In genomic region chr5:167295686-167296015, GRCh38 we compare ENCODE assay signal across 15 cellular contexts.
DNase-seq lines count a peak whose midpoint lies in the region; FAIRE-seq and TF ChIP-seq lines count a peak whose summit lies in the region.
"Had no signal": no experiment of that assay in that cellular context is flagged by ENCODE, and none has a peak within 500 bp of the region (broad histone marks: within the 10 kb centered on the region; RNA-seq: fewer than 3 reads in every experiment).

No MANE protein-coding gene starts in this region.

- H3K4me2 ChIP-seq in PC-9 (peak overlapping the region; percentile 76), H1 (ENCODE audit: insufficient read depth in 1 of 2, low read depth in 2 of 2, low read length in 2 of 2) (no peak overlapping the region; a peak in 1 of 4 replicates)

- CTCF ChIA-PET in PC-9 (lab: Charles Lee), result no interaction called here
- CTCF ChIA-PET in H1 (lab: Charles Lee; ENCODE audit: partially characterized antibody), result interaction anchor here (1.3 kb wide), 1 partner anchor 12 kb away, joined by 3 read pairs; no protein-coding TSS in a partner anchor
- CTCF ChIA-PET in activated CD4-positive, alpha-beta T cell treated with anti-CD3 and anti-CD28 coated beads, Interleukin-2, amount 10 ng/mL, durations not matched to agents 7 days and 5 days (lab: Charles Lee), result no interaction called here
- CTCF ChIA-PET in Caco-2 (lab: Charles Lee), result no interaction called here

- no peak overlapping the region for H3K14ac ChIP-seq in H1 (ENCODE audit: insufficient read length)

- TF ChIP-seq CTCF in BE2C (IDR thresholded peaks at IDR 0.05; ENCODE audit: low read depth, low read length) (no peak), PC-9 (conservative IDR thresholded peaks at IDR 0.05) (no peak), H1 (IDR thresholded peaks at IDR 0.05; ENCODE audit: control extremely low read depth in 1 of 3, insufficient read depth in 1 of 3, low read depth in 1 of 3, low read length in 3 of 3) (no peak), Caco-2 (IDR thresholded peaks at IDR 0.05; ENCODE audit: insufficient read depth in 1 of 2, low read depth in 1 of 2, low read length in 1 of 2, severe bottlenecking in 1 of 2, unreplicated experiment in 1 of 2) (no peak)

- H3K56ac ChIP-seq in H1 (replicated peaks; ENCODE audit: insufficient read length, low read depth, low read length), result no peak overlapping the region

- no peak overlapping the region for H2BK20ac ChIP-seq in H1 (ENCODE audit: low read length)

- WGBS in H1 (ENCODE audit: extremely low coverage in 1 of 2, insufficient coverage in 1 of 2, insufficient read length in 1 of 2, insufficient replicate concordance in 2 of 2, low coverage in 1 of 2, low lambda C conversion rate in 2 of 2, missing lambda C conversion rate in 1 of 2), 2 experiments, result 96% methylated on average over 2 of the region's 2 CpGs; no CpG with 5 or more reads in 1 of the 2 experiments
- 83 to 100% methylated on average over 2 of the region's 2 CpGs for WGBS in mesodermal cell (ENCODE audit: insufficient coverage in 2 of 2), 2 experiments

- no peak overlapping the region for H3K27ac Mint-ChIP-seq in activated CD4-positive, alpha-beta T cell treated with anti-CD3 and anti-CD28 coated beads, Interleukin-2, amount 10 ng/mL, durations not matched to agents 7 days and 5 days
- no peak overlapping the region for H3K27ac Mint-ChIP-seq in Caco-2 (ENCODE audit: unreplicated experiment)
- H3K27ac Mint-ChIP-seq: activated CD4-positive, alpha-beta memory T cell treated with anti-CD3 and anti-CD28 coated beads, Interleukin-2, amount 10 ng/mL, durations not matched to agents 7 days and 5 days; mesothelial cell of epicardium had no signal

- no peak for FAIRE-seq in H1 (lab: Jason Lieb, UNC)
- FAIRE-seq in frontal cortex (lab: Jason Lieb, UNC), result no peak

- H4K8ac ChIP-seq in H1 (ENCODE audit: extremely low read depth, insufficient read depth, low read length), result no peak overlapping the region

- no peak for TF ChIP-seq POLR2A in H1 (IDR thresholded peaks at IDR 0.05; ENCODE audit: control extremely low read depth in 1 of 2, low read depth in 2 of 2, low read length in 2 of 2)

- H3K4me1 ChIP-seq in BE2C, result peaks cover 16% of the 10 kb centered on the region
- peaks cover 37% of the 10 kb centered on the region for H3K4me1 ChIP-seq in PC-9 (replicated peaks; ENCODE audit: insufficient read depth)
- H3K4me1 ChIP-seq in H1 (replicated peaks in 1 of 4; ENCODE audit: control insufficient read depth in 3 of 4, insufficient read depth in 4 of 4, low read length in 3 of 4), result peaks cover 6 to 21% (median 15%) of the 10 kb centered on the region in 4 experiments; a peak in 6 of 7 replicates
- H3K4me1 ChIP-seq in mesodermal cell (ENCODE audit: control insufficient read depth, insufficient read depth, low read length, poor library complexity, severe bottlenecking), result peaks cover 28% of the 10 kb centered on the region
- H3K4me1 ChIP-seq in Caco-2, result no peaks in the 10 kb centered on the region
- H3K4me1 ChIP-seq: thyroid gland had no signal

- no peaks in the 10 kb centered on the region for H3K79me1 ChIP-seq in H1 (ENCODE audit: low read depth, low read length)

- BruUV-seq in PC-9 (replicated peaks; lab: Mats Ljungman, UMichigan), result no TSS peak
- no TSS peak for BruUV-seq in Caco-2 (replicated peaks; lab: Mats Ljungman, UMichigan)

- H4K5ac ChIP-seq in H1 (ENCODE audit: insufficient read length, low read depth, low read length), result no peak overlapping the region

- H2AK5ac ChIP-seq in H1 (ENCODE audit: low read depth, low read length), result peak overlapping the region; percentile 97

- no peaks in the 10 kb centered on the region for H3K9me3 ChIP-seq in BE2C
- H3K9me3 ChIP-seq in PC-9 (ENCODE audit: insufficient read depth, low read depth), result no peaks in the 10 kb centered on the region; the same call in 1 of the 2 replicates
- peaks cover 0 to 6% of the 10 kb centered on the region in 2 experiments; a peak in 1 of 4 replicates for H3K9me3 ChIP-seq in H1 (ENCODE audit: insufficient read depth in 2 of 2, low read depth in 1 of 2, low read length in 1 of 2)
- no peaks in the 10 kb centered on the region for H3K9me3 ChIP-seq in mesodermal cell (ENCODE audit: control insufficient read depth, low read length)
- H3K9me3 ChIP-seq in Caco-2, result no peaks in the 10 kb centered on the region
- H3K9me3 ChIP-seq: ovary, thyroid gland had no signal

- H3K4ac ChIP-seq in H1 (replicated peaks; ENCODE audit: insufficient read length, low read depth, low read length), result no peak overlapping the region

- intact Hi-C loops in PC-9 (cut with micrococcal nuclease; ENCODE audit: unreplicated experiment), result loop anchor here (1.0 to 10.0 kb wide), 4 partner anchors 47 to 1019 kb away; no protein-coding TSS in a partner anchor
- intact Hi-C loops in Caco-2 (cut with micrococcal nuclease; ENCODE audit: unreplicated experiment), result no loop called here

- no peaks in the 10 kb centered on the region for H3K4me1 Mint-ChIP-seq in activated CD4-positive, alpha-beta T cell treated with anti-CD3 and anti-CD28 coated beads, Interleukin-2, amount 10 ng/mL, durations not matched to agents 7 days and 5 days
- H3K4me1 Mint-ChIP-seq in Caco-2 (ENCODE audit: low read depth, unreplicated experiment), result no peaks in the 10 kb centered on the region
- H3K4me1 Mint-ChIP-seq: activated CD4-positive, alpha-beta memory T cell treated with anti-CD3 and anti-CD28 coated beads, Interleukin-2, amount 10 ng/mL, durations not matched to agents 7 days and 5 days had no signal

- H3K4me3 Mint-ChIP-seq in activated CD4-positive, alpha-beta T cell treated with anti-CD3 and anti-CD28 coated beads, Interleukin-2, amount 10 ng/mL, durations not matched to agents 7 days and 5 days, result no peak overlapping the region
- H3K4me3 Mint-ChIP-seq in Caco-2 (ENCODE audit: unreplicated experiment), result no peak overlapping the region
- H3K4me3 Mint-ChIP-seq: activated CD4-positive, alpha-beta memory T cell treated with anti-CD3 and anti-CD28 coated beads, Interleukin-2, amount 10 ng/mL, durations not matched to agents 7 days and 5 days; mesothelial cell of epicardium had no signal

- peak overlapping the region; percentile 95; the same call in 1 of the 2 replicates for H2BK12ac ChIP-seq in H1 (ENCODE audit: low read depth, low read length)

- no peaks in the 10 kb centered on the region for H3K36me3 Mint-ChIP-seq in activated CD4-positive, alpha-beta T cell treated with anti-CD3 and anti-CD28 coated beads, Interleukin-2, amount 10 ng/mL, durations not matched to agents 7 days and 5 days (ENCODE audit: low read depth)
- no peaks in the 10 kb centered on the region for H3K36me3 Mint-ChIP-seq in Caco-2 (ENCODE audit: insufficient read depth, unreplicated experiment)

- H3K27me3 ChIP-seq in BE2C, result no peaks in the 10 kb centered on the region
- H3K27me3 ChIP-seq in PC-9 (ENCODE audit: insufficient read depth, low read depth), result no peaks in the 10 kb centered on the region
- H3K27me3 ChIP-seq in H1 (replicated peaks in 1 of 4; ENCODE audit: control insufficient read depth in 3 of 4, extremely low read depth in 1 of 4, insufficient read depth in 3 of 4, low read length in 3 of 4), result no peaks in the 10 kb centered on the region
- H3K27me3 ChIP-seq in Caco-2 (replicated peaks; ENCODE audit: control insufficient read depth, insufficient read depth, low read length), result no peaks in the 10 kb centered on the region
- H3K27me3 ChIP-seq: ovary, thyroid gland had no signal

- H3K4me3 ChIP-seq in BE2C (ENCODE audit: low read depth, low read length), result 0 out of 2 replicates have a peak overlapping the region, but pooled peaks have one; percentile 3
- H3K4me3 ChIP-seq in PC-9, result peak overlapping the region; percentile 35; the same call in 1 of the 2 replicates
- H3K4me3 ChIP-seq in H1 (ENCODE audit: extremely low read depth in 1 of 4, insufficient read depth in 2 of 4, low read depth in 3 of 4, low read length in 4 of 4), result no peak overlapping the region
- no peak overlapping the region for H3K4me3 ChIP-seq in mesodermal cell (ENCODE audit: extremely low read depth, insufficient read depth, low read length, poor library complexity, severe bottlenecking)
- no peak overlapping the region for H3K4me3 ChIP-seq in Caco-2 (ENCODE audit: low read depth, low read length)
- H3K4me3 ChIP-seq: ovary, thyroid gland had no signal

- no peak for TF ChIP-seq RAD21 in H1 (IDR thresholded peaks at IDR 0.05 in 1 of 2, conservative IDR thresholded peaks at IDR 0.05 in 1 of 2; ENCODE audit: low read depth in 2 of 2, low read length in 2 of 2)

- H4K20me1 ChIP-seq in PC-9 (ENCODE audit: insufficient read depth) (no peaks in the 10 kb centered on the region), H1 (replicated peaks in 1 of 2; ENCODE audit: control insufficient read depth in 1 of 2, insufficient read depth in 2 of 2, low read length in 2 of 2) (no peaks in the 10 kb centered on the region)

- H3K27me3 Mint-ChIP-seq in activated CD4-positive, alpha-beta T cell treated with anti-CD3 and anti-CD28 coated beads, Interleukin-2, amount 10 ng/mL, durations not matched to agents 7 days and 5 days, result no peaks in the 10 kb centered on the region
- H3K27me3 Mint-ChIP-seq in Caco-2 (ENCODE audit: insufficient read depth, unreplicated experiment), result peaks cover 2% of the 10 kb centered on the region
- H3K27me3 Mint-ChIP-seq: activated CD4-positive, alpha-beta memory T cell treated with anti-CD3 and anti-CD28 coated beads, Interleukin-2, amount 10 ng/mL, durations not matched to agents 7 days and 5 days had no signal

- H3K23ac ChIP-seq in H1 (ENCODE audit: insufficient read length), result no peak overlapping the region

- H3K18ac ChIP-seq in H1 (ENCODE audit: extremely low read depth, low read length), result peak overlapping the region; percentile 64; the same call in 1 of the 2 replicates

- H3K79me2 ChIP-seq in PC-9 (ENCODE audit: low read depth) (no peaks in the 10 kb centered on the region), H1 (ENCODE audit: control insufficient read depth in 1 of 2, insufficient read depth in 2 of 2, low read length in 2 of 2) (no peaks in the 10 kb centered on the region)

- H2BK120ac ChIP-seq in H1 (replicated peaks; ENCODE audit: low read depth, low read length), result peak overlapping the region; percentile 72

- TF ChIP-seq EP300 in H1 (IDR thresholded peaks at IDR 0.05; ENCODE audit: borderline replicate concordance in 1 of 2, low read depth in 2 of 2, low read length in 2 of 2), result no peak

- H3F3A ChIP-seq in PC-9 (ENCODE audit: insufficient read depth, low read depth), result peaks cover 8% of the 10 kb centered on the region; the same call in 1 of the 2 replicates

- H3K36me3 ChIP-seq in BE2C (no peaks in the 10 kb centered on the region), PC-9 (ENCODE audit: low read depth) (no peaks in the 10 kb centered on the region), H1 (ENCODE audit: control insufficient read depth in 2 of 4, insufficient read depth in 4 of 4, low read length in 3 of 4) (peaks cover 0 to 4% (median 0%) of the 10 kb centered on the region in 4 experiments; a peak in 3 of 8 replicates), mesodermal cell (ENCODE audit: control insufficient read depth, insufficient read depth, low read length) (no peaks in the 10 kb centered on the region), Caco-2 (ENCODE audit: control insufficient read depth, insufficient read depth, low read length) (no peaks in the 10 kb centered on the region)
- H3K36me3 ChIP-seq: ovary, thyroid gland had no signal

- H3K27ac ChIP-seq in PC-9 (peak overlapping the region; percentile 98), H1 (ENCODE audit: low read depth, low read length) (no peak overlapping the region), mesodermal cell (ENCODE audit: low read depth, low read length, severe bottlenecking) (peak overlapping the region; percentile 95)
- H3K27ac ChIP-seq: ovary, thyroid gland had no signal

- H2BK15ac ChIP-seq in H1 (ENCODE audit: low read length), result no peak overlapping the region

- no peak overlapping the region for H3K9ac ChIP-seq in H1 (replicated peaks in 1 of 4; ENCODE audit: extremely low read depth in 1 of 4, low read depth in 3 of 4, low read length in 3 of 4)

- H2AFZ ChIP-seq in PC-9, result no peak overlapping the region
- no peak overlapping the region for H2AFZ ChIP-seq in H1 (ENCODE audit: low read length)

- H2BK5ac ChIP-seq in H1 (ENCODE audit: low read depth, low read length), result peak overlapping the region; percentile 97

- POLR2A ChIA-PET in PC-9 (lab: Charles Lee; ENCODE audit: unreplicated experiment), result no interaction called here
- POLR2A ChIA-PET in H1 (lab: Charles Lee; ENCODE audit: partially characterized antibody), result interaction anchor here (2.3 kb wide), 1 partner anchor 10 kb away, joined by 19 read pairs; no protein-coding TSS in a partner anchor
- POLR2A ChIA-PET in activated CD4-positive, alpha-beta T cell treated with anti-CD3 and anti-CD28 coated beads, Interleukin-2, amount 10 ng/mL, durations not matched to agents 7 days and 5 days (lab: Charles Lee), result no interaction called here
- POLR2A ChIA-PET in Caco-2 (lab: Charles Lee), result no interaction called here

- DNase-seq in BE2C (no peak), PC-9 (peak in 1 of 2 experiments; percentile 45), H1 (ENCODE audit: low read depth in 1 of 2, low spot score in 2 of 2) (no peak), glomerular visceral epithelial cell (ENCODE audit: extremely low spot score) (no peak), Caco-2 (no peak), frontal cortex (ENCODE audit: low spot score in 2 of 2) (no peak)
- DNase-seq in activated CD4-positive, alpha-beta T cell treated with anti-CD3 and anti-CD28 coated beads, Interleukin-2, amount 10 ng/mL, durations not matched to agents 7 days and 5 days, result no peak
- DNase-seq: activated CD4-positive, alpha-beta memory T cell treated with anti-CD3 and anti-CD28 coated beads, Interleukin-2, amount 10 ng/mL, durations not matched to agents 7 days and 5 days; activated effector memory CD4-positive, alpha-beta T cell treated with anti-CD3 and anti-CD28 coated beads, Interleukin-2, amount 50 U/mL, for 16 hours; NCI-H187; ovary; stimulated activated CD4-positive, alpha-beta T cell treated with anti-CD3 and anti-CD28 coated beads, Interleukin-15, amount 100 ng/mL, for 24 hours; thyroid gland had no signal

- no peaks in the 10 kb centered on the region for H3K9me2 ChIP-seq in PC-9 (ENCODE audit: insufficient read depth)

- peaks cover 7% of the 10 kb centered on the region for H3K9me3 Mint-ChIP-seq in activated CD4-positive, alpha-beta T cell treated with anti-CD3 and anti-CD28 coated beads, Interleukin-2, amount 10 ng/mL, durations not matched to agents 7 days and 5 days
- H3K9me3 Mint-ChIP-seq in Caco-2 (ENCODE audit: unreplicated experiment), result peaks cover 13% of the 10 kb centered on the region

- no peaks in the 10 kb centered on the region for H3K23me2 ChIP-seq in H1 (ENCODE audit: low read depth, low read length)

- no peak overlapping the region for H4K91ac ChIP-seq in H1 (replicated peaks; ENCODE audit: insufficient read length, low read length)

Comparison
In these comparisons a context has a peak if more than half of its experiments do, and no peak if none do; other contexts are left out.
1. H3K4me3 ChIP-seq: peak in BE2C (single experiment) and PC-9 (single experiment); none in H1 (0 of 4), mesodermal cell (single experiment) and Caco-2 (single experiment).